In the genomic region with DNA sequence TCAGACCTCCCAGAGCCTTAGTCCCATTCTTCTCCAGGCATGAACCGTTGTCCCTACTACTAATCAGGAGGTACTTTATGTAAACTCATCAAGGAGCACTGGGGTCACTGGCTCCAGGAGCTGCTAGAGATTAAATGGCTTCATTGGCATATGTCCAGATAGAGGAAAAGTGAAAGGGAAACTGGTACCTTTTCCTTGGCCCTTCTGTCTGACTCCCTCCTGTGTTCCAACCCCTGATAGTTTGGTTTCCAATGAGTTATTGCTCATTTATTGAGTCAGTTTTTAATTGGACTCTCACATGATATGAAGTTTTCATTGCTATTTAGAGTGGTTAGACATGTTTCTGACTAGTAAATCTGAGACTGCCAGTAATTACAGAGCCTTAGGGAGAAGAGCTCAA, we compare ENCODE assay signal across 20 cellular contexts.
A peak's percentile ranks its signal among the peaks of the same experiment; 100 is the strongest.
DNase-seq lines count a peak whose midpoint lies in the region; ATAC-seq, FAIRE-seq and TF ChIP-seq lines count a peak whose summit lies in the region.
"Had no signal": no experiment of that assay in that cellular context is flagged by ENCODE, and none has a peak within 500 bp of the region (broad histone marks: within the 10 kb centered on the region; RNA-seq: fewer than 3 reads in every experiment).

No MANE protein-coding gene starts in this region.

- DNase-seq in right atrium auricular region (ENCODE audit: low spot score) = no peak
- no peak for DNase-seq in cardiac septum (ENCODE audit: low spot score)
- DNase-seq in NCI-H2107 (lab: John Stamatoyannopoulos, UW) = peak; percentile 13
- DNase-seq in NCI-H82 (lab: John Stamatoyannopoulos, UW) = peak; percentile 92
- DNase-seq in natural killer cell treated with Interleukin-12 subunit alpha and Interleukin-12 subunit beta and Interleukin-15 and Interleukin-18, amount 100 ng/mL, for 72 hours (ENCODE audit: low spot score) = no peak
- no peak for DNase-seq in OCI-LY7 (ENCODE audit: low spot score)
- DNase-seq in left lung = no peak
- DNase-seq in GM19239 (ENCODE audit: insufficient read length, low spot score) = no peak
- DNase-seq: activated B cell treated with CpG ODN at 0.5 μM for 24 hours; activated T-cell treated with anti-CD3 and anti-CD28 coated beads, Interleukin-2, amount 50 U/mL, for 4 hours; DND-41; heart right ventricle; KBM-7; occipital lobe had no signal

- H3K27ac ChIP-seq in right atrium auricular region = peak overlapping the region; percentile 14 to 34
- H3K27ac ChIP-seq in OCI-LY7 (ENCODE audit: low read depth, low read length, poor library complexity, severe bottlenecking) = no peak overlapping the region
- H3K27ac ChIP-seq in left lung = no peak overlapping the region
- H3K27ac ChIP-seq: C4-2B, heart right ventricle, suprapubic skin had no signal

- TF ChIP-seq CTCF in right atrium auricular region (IDR thresholded peaks at IDR 0.05) = no peak
- no peak for TF ChIP-seq CTCF in OCI-LY7 (conservative IDR thresholded peaks at IDR 0.05; ENCODE audit: low read length)
- no peak for TF ChIP-seq CTCF in left lung (IDR thresholded peaks at IDR 0.05)

- H3K27me3 ChIP-seq in right atrium auricular region = no peaks in the 10 kb centered on the region
- H3K27me3 ChIP-seq in left lung = no peaks in the 10 kb centered on the region
- H3K27me3 ChIP-seq: heart right ventricle, suprapubic skin had no signal

- CTCF ChIA-PET in OCI-LY7 (lab: Charles Lee; ENCODE audit: unreplicated experiment) = no interaction called here

- FAIRE-seq in GM19239 (lab: Jason Lieb, UNC) = no peak
- FAIRE-seq: colon, RCC 7860 had no signal

- no peaks in the 10 kb centered on the region for H4K20me1 ChIP-seq in OCI-LY7 (ENCODE audit: insufficient read depth, low read length)

- no peaks in the 10 kb centered on the region for H3K9me3 Mint-ChIP-seq in natural killer cell treated with Interleukin-12 subunit alpha and Interleukin-12 subunit beta and Interleukin-15 and Interleukin-18, amount 100 ng/mL, for 72 hours
- H3K9me3 Mint-ChIP-seq: activated B cell treated with CpG ODN at 0.5 μM for 24 hours; activated naive CD4-positive, alpha-beta T cell treated with anti-CD3 and anti-CD28 coated beads, Interleukin-2, amount 50 U/mL, for 24 hours; activated T-cell treated with anti-CD3 and anti-CD28 coated beads, Interleukin-2, amount 50 U/mL, for 4 hours; T-helper 2 cell treated with Interferon-gamma antibody and Interleukin-4, amounts not matched to agents 5 μg/mL and 100 μg/mL, for 36 hours had no signal

- intact Hi-C loops in cardiac septum (cut with DNase I) (no loop called here), OCI-LY7 (cut with micrococcal nuclease; ENCODE audit: unreplicated experiment) (no loop called here), left lung (cut with DNase I) (no loop called here)

- H3K4me1 ChIP-seq in right atrium auricular region (peaks cover 0 to 13% of the 10 kb centered on the region in 2 donors), OCI-LY7 (ENCODE audit: insufficient read depth, low read length, poor library complexity, severe bottlenecking) (no peaks in the 10 kb centered on the region), left lung (peaks cover 0 to 5% of the 10 kb centered on the region in 2 donors)

- no peak overlapping the region for H3K4me2 ChIP-seq in OCI-LY7 (ENCODE audit: low read length)

- no peak overlapping the region for H3K27ac Mint-ChIP-seq in natural killer cell treated with Interleukin-12 subunit alpha and Interleukin-12 subunit beta and Interleukin-15 and Interleukin-18, amount 100 ng/mL, for 72 hours
- H3K27ac Mint-ChIP-seq: activated B cell treated with CpG ODN at 0.5 μM for 24 hours; activated naive CD4-positive, alpha-beta T cell treated with anti-CD3 and anti-CD28 coated beads, Interleukin-2, amount 50 U/mL, for 24 hours; T-helper 2 cell treated with Interferon-gamma antibody and Interleukin-4, amounts not matched to agents 5 μg/mL and 100 μg/mL, for 36 hours had no signal

- no peak overlapping the region for H3K4me3 Mint-ChIP-seq in natural killer cell treated with Interleukin-12 subunit alpha and Interleukin-12 subunit beta and Interleukin-15 and Interleukin-18, amount 100 ng/mL, for 72 hours
- H3K4me3 Mint-ChIP-seq: activated B cell treated with CpG ODN at 0.5 μM for 24 hours; activated naive CD4-positive, alpha-beta T cell treated with anti-CD3 and anti-CD28 coated beads, Interleukin-2, amount 50 U/mL, for 24 hours; activated T-cell treated with anti-CD3 and anti-CD28 coated beads, Interleukin-2, amount 50 U/mL, for 4 hours; T-helper 2 cell treated with Interferon-gamma antibody and Interleukin-4, amounts not matched to agents 5 μg/mL and 100 μg/mL, for 36 hours had no signal

- H3K9me2 ChIP-seq in OCI-LY7 (ENCODE audit: insufficient read depth, low read length) = no peaks in the 10 kb centered on the region

- no peaks in the 10 kb centered on the region for H3K36me3 Mint-ChIP-seq in natural killer cell treated with Interleukin-12 subunit alpha and Interleukin-12 subunit beta and Interleukin-15 and Interleukin-18, amount 100 ng/mL, for 72 hours
- H3K36me3 Mint-ChIP-seq: activated naive CD4-positive, alpha-beta T cell treated with anti-CD3 and anti-CD28 coated beads, Interleukin-2, amount 50 U/mL, for 24 hours had no signal

- ATAC-seq in natural killer cell treated with Interleukin-12 subunit alpha and Interleukin-12 subunit beta and Interleukin-15 and Interleukin-18, amount 100 ng/mL, for 72 hours = no peak
- ATAC-seq in left lung = no peak
- ATAC-seq: activated T-cell treated with anti-CD3 and anti-CD28 coated beads, Interleukin-2, amount 50 U/mL, for 4 hours; heart right ventricle had no signal

- H3K9me3 ChIP-seq in right atrium auricular region (no peaks in the 10 kb centered on the region), OCI-LY7 (ENCODE audit: low read length) (no peaks in the 10 kb centered on the region), left lung (no peaks in the 10 kb centered on the region)
- H3K9me3 ChIP-seq: heart right ventricle, suprapubic skin had no signal

- no peaks in the 10 kb centered on the region for H3K27me3 Mint-ChIP-seq in natural killer cell treated with Interleukin-12 subunit alpha and Interleukin-12 subunit beta and Interleukin-15 and Interleukin-18, amount 100 ng/mL, for 72 hours

- H3K4me1 Mint-ChIP-seq in natural killer cell treated with Interleukin-12 subunit alpha and Interleukin-12 subunit beta and Interleukin-15 and Interleukin-18, amount 100 ng/mL, for 72 hours (ENCODE audit: low read depth in 2 of 2) = no peaks in the 10 kb centered on the region
- H3K4me1 Mint-ChIP-seq: activated B cell treated with CpG ODN at 0.5 μM for 24 hours; activated naive CD4-positive, alpha-beta T cell treated with anti-CD3 and anti-CD28 coated beads, Interleukin-2, amount 50 U/mL, for 24 hours had no signal

- no peak overlapping the region for H2AFZ ChIP-seq in OCI-LY7 (ENCODE audit: low read length)

- no peak overlapping the region for H3K4me3 ChIP-seq in right atrium auricular region
- no peak overlapping the region for H3K4me3 ChIP-seq in OCI-LY7 (ENCODE audit: low read depth, low read length, poor library complexity, severe bottlenecking)
- no peak overlapping the region for H3K4me3 ChIP-seq in left lung
- H3K4me3 ChIP-seq: heart right ventricle, suprapubic skin had no signal

- no peaks in the 10 kb centered on the region for H3K79me2 ChIP-seq in OCI-LY7 (ENCODE audit: insufficient read depth, low read depth, low read length)

- H3K36me3 ChIP-seq in right atrium auricular region (no peaks in the 10 kb centered on the region), OCI-LY7 (ENCODE audit: insufficient read depth, low read length) (no peaks in the 10 kb centered on the region), left lung (no peaks in the 10 kb centered on the region)
- H3K36me3 ChIP-seq: heart right ventricle, suprapubic skin had no signal

- POLR2A ChIA-PET in OCI-LY7 (lab: Charles Lee) = no interaction called here

- no TSS peak for BruUV-seq in OCI-LY7 (replicated peaks; lab: Mats Ljungman, UMichigan)

Comparison
In these comparisons a context has a peak if more than half of its experiments do, and no peak if none do; other contexts are left out.
1. DNase-seq: peak in NCI-H2107 (single experiment) and NCI-H82 (single experiment); none in right atrium auricular region (single experiment), cardiac septum (single experiment), natural killer cell treated with Interleukin-12 subunit alpha and Interleukin-12 subunit beta and Interleukin-15 and Interleukin-18, amount 100 ng/mL, for 72 hours (single experiment), OCI-LY7 (single experiment), left lung (0 of 2) and GM19239 (single experiment).
2. H3K27ac ChIP-seq: peak in right atrium auricular region (2 of 2); none in OCI-LY7 (single experiment) and left lung (0 of 2).